ENCODE assay signal across 27 cellular contexts in genomic region chr13:39970177-39970846, GRCh38.
"Had no signal": no experiment of that assay in that cellular context is flagged by ENCODE, and none has a peak within 500 bp of the region (broad histone marks: within the 10 kb centered on the region; RNA-seq: fewer than 3 reads in every experiment).

No MANE protein-coding gene starts in this region.

- H3K27me3 Mint-ChIP-seq: activated naive CD8-positive, alpha-beta T cell had no signal

- H3K4me2 ChIP-seq: hepatocyte had no signal

- H3K27ac ChIP-seq: body of pancreas, coronary artery, dorsolateral prefrontal cortex, gastrocnemius medialis, hepatocyte, parathyroid adenoma, spleen, testis, transverse colon, VCaP had no signal

- DNase-seq: activated CD4-positive, alpha-beta T cell treated with anti-CD3 and anti-CD28 coated beads for 1 hour; activated CD8-positive, alpha-beta T cell treated with anti-CD3 and anti-CD28 coated beads, Interleukin-2, amount 10 ng/mL, durations not matched to agents 7 days and 5 days; activated naive CD4-positive, alpha-beta T cell treated with Interleukin-2 at 50 U/mL for 16 hours; activated T-cell treated with anti-CD3 and anti-CD28 coated beads for 4 hours; activated T-cell treated with anti-CD3 and anti-CD28 coated beads, Interleukin-2, amount 50 U/mL, for 72 hours; body of pancreas; dorsolateral prefrontal cortex; effector memory CD4-positive, alpha-beta T cell; erythroblast; gastrocnemius medialis; left cardiac atrium; left ventricle myocardium superior; mucosa of descending colon; naive B cell; nephron progenitor cell; occipital lobe; right cardiac atrium; spleen; stimulated activated CD4-positive, alpha-beta T cell treated with anti-CD3 and anti-CD28 coated beads, Interleukin-2, amount 100 ng/mL, for 48 hours; stimulated activated naive CD8-positive, alpha-beta T cell treated with anti-CD3 and anti-CD28 coated beads, Interleukin-15, Interleukin-2, amounts not matched to agents 100 U/mL and 50 U/mL, for 24 hours; testis; transverse colon had no signal

- H3K27ac Mint-ChIP-seq: activated CD8-positive, alpha-beta T cell treated with anti-CD3 and anti-CD28 coated beads, Interleukin-2, amount 10 ng/mL, durations not matched to agents 7 days and 5 days; activated naive CD8-positive, alpha-beta T cell; activated T-cell treated with anti-CD3 and anti-CD28 coated beads, Interleukin-2, amount 50 U/mL, for 72 hours; naive B cell; nephron progenitor cell had no signal

- H3K9me3 ChIP-seq: body of pancreas, gastrocnemius medialis, mucosa of descending colon, spleen, testis, transverse colon had no signal

- H3K4me1 ChIP-seq: gastrocnemius medialis, parathyroid adenoma, spleen, testis, transverse colon had no signal

- H3K36me3 ChIP-seq: gastrocnemius medialis, spleen, transverse colon had no signal

- H3K9ac ChIP-seq: parathyroid adenoma had no signal

- H3K27me3 ChIP-seq: body of pancreas, gastrocnemius medialis, hepatocyte, spleen, testis, transverse colon had no signal

- H3K79me2 ChIP-seq: hepatocyte, parathyroid adenoma had no signal

- H3K4me3 ChIP-seq: body of pancreas, coronary artery, dorsolateral prefrontal cortex, gastrocnemius medialis, hepatocyte, mucosa of descending colon, spleen, testis, transverse colon had no signal

- H3K9me3 Mint-ChIP-seq: nephron progenitor cell had no signal

- H3K4me1 Mint-ChIP-seq: naive B cell, nephron progenitor cell had no signal

- ATAC-seq: activated CD8-positive, alpha-beta T cell treated with anti-CD3 and anti-CD28 coated beads, Interleukin-2, amount 10 ng/mL, durations not matched to agents 7 days and 5 days; activated T-cell treated with anti-CD3 and anti-CD28 coated beads, Interleukin-2, amount 50 U/mL, for 72 hours; body of pancreas; gastrocnemius medialis; left cardiac atrium; left ventricle myocardium superior; mucosa of descending colon; right cardiac atrium; stimulated activated naive CD8-positive, alpha-beta T cell treated with anti-CD3 and anti-CD28 coated beads, Interleukin-15, Interleukin-2, amounts not matched to agents 100 U/mL and 50 U/mL, for 24 hours had no signal

- H3K4me3 Mint-ChIP-seq: activated CD8-positive, alpha-beta T cell treated with anti-CD3 and anti-CD28 coated beads, Interleukin-2, amount 10 ng/mL, durations not matched to agents 7 days and 5 days; activated naive CD8-positive, alpha-beta T cell; activated T-cell treated with anti-CD3 and anti-CD28 coated beads, Interleukin-2, amount 50 U/mL, for 72 hours; naive B cell; nephron progenitor cell had no signal

- H2AFZ ChIP-seq: hepatocyte, parathyroid adenoma had no signal

- H3K36me3 Mint-ChIP-seq: naive B cell had no signal
